Comparison of ENCODE assay signal across 1 cellular context in the genomic region with DNA sequence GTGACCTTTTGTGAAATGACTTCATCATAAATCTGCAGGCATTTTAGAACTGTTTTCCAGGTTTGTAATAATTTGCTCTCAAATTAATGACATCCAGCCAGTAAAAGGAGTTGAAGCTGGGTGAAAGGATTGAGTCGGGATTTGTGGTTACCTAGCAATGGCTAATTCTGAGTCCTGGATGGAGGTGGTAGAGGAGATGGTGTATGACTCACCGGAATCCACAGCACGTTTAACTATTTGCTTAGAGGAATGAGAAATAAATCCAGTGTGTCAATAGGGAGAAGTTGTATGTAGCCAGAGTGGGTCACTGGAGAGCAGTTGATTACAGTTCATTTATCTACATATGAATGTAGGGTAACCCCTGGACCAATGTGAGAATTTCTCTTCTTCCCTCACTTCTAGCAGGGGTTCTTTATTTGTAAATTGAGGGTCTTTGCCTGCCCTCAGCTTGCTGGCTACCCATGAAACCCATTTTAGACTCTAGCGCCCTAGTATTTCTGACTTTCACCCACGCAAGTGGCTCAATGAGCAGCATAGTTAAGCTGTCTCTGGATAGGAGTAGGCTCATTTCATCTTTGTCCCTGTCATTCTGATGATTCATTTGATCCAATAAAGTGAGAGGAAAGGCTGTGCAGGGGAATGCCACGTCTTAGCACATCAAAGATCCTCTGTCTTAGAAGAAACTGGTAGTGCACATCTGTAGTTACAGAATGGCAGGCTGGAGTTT.
TF ChIP-seq lines count a peak whose summit lies in the region.

No MANE protein-coding gene starts in this region.

TF ChIP-seq in H1, 55 proteins besides CTCF, POLR2A, EP300 and RAD21 (continued from another document):
- TF ChIP-seq, protein P1, sequence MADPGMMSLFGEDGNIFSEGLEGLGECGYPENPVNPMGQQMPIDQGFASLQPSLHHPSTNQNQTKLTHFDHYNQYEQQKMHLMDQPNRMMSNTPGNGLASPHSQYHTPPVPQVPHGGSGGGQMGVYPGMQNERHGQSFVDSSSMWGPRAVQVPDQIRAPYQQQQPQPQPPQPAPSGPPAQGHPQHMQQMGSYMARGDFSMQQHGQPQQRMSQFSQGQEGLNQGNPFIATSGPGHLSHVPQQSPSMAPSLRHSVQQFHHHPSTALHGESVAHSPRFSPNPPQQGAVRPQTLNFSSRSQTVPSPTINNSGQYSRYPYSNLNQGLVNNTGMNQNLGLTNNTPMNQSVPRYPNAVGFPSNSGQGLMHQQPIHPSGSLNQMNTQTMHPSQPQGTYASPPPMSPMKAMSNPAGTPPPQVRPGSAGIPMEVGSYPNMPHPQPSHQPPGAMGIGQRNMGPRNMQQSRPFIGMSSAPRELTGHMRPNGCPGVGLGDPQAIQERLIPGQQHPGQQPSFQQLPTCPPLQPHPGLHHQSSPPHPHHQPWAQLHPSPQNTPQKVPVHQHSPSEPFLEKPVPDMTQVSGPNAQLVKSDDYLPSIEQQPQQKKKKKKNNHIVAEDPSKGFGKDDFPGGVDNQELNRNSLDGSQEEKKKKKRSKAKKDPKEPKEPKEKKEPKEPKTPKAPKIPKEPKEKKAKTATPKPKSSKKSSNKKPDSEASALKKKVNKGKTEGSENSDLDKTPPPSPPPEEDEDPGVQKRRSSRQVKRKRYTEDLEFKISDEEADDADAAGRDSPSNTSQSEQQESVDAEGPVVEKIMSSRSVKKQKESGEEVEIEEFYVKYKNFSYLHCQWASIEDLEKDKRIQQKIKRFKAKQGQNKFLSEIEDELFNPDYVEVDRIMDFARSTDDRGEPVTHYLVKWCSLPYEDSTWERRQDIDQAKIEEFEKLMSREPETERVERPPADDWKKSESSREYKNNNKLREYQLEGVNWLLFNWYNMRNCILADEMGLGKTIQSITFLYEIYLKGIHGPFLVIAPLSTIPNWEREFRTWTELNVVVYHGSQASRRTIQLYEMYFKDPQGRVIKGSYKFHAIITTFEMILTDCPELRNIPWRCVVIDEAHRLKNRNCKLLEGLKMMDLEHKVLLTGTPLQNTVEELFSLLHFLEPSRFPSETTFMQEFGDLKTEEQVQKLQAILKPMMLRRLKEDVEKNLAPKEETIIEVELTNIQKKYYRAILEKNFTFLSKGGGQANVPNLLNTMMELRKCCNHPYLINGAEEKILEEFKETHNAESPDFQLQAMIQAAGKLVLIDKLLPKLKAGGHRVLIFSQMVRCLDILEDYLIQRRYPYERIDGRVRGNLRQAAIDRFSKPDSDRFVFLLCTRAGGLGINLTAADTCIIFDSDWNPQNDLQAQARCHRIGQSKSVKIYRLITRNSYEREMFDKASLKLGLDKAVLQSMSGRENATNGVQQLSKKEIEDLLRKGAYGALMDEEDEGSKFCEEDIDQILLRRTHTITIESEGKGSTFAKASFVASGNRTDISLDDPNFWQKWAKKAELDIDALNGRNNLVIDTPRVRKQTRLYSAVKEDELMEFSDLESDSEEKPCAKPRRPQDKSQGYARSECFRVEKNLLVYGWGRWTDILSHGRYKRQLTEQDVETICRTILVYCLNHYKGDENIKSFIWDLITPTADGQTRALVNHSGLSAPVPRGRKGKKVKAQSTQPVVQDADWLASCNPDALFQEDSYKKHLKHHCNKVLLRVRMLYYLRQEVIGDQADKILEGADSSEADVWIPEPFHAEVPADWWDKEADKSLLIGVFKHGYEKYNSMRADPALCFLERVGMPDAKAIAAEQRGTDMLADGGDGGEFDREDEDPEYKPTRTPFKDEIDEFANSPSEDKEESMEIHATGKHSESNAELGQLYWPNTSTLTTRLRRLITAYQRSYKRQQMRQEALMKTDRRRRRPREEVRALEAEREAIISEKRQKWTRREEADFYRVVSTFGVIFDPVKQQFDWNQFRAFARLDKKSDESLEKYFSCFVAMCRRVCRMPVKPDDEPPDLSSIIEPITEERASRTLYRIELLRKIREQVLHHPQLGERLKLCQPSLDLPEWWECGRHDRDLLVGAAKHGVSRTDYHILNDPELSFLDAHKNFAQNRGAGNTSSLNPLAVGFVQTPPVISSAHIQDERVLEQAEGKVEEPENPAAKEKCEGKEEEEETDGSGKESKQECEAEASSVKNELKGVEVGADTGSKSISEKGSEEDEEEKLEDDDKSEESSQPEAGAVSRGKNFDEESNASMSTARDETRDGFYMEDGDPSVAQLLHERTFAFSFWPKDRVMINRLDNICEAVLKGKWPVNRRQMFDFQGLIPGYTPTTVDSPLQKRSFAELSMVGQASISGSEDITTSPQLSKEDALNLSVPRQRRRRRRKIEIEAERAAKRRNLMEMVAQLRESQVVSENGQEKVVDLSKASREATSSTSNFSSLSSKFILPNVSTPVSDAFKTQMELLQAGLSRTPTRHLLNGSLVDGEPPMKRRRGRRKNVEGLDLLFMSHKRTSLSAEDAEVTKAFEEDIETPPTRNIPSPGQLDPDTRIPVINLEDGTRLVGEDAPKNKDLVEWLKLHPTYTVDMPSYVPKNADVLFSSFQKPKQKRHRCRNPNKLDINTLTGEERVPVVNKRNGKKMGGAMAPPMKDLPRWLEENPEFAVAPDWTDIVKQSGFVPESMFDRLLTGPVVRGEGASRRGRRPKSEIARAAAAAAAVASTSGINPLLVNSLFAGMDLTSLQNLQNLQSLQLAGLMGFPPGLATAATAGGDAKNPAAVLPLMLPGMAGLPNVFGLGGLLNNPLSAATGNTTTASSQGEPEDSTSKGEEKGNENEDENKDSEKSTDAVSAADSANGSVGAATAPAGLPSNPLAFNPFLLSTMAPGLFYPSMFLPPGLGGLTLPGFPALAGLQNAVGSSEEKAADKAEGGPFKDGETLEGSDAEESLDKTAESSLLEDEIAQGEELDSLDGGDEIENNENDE (IDR thresholded peaks at IDR 0.05; ENCODE audit: insufficient replicate concordance, low read length): no peak
- TF ChIP-seq, protein P2, sequence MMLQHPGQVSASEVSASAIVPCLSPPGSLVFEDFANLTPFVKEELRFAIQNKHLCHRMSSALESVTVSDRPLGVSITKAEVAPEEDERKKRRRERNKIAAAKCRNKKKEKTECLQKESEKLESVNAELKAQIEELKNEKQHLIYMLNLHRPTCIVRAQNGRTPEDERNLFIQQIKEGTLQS (IDR thresholded peaks at IDR 0.05; ENCODE audit: insufficient read depth, low read depth, low read length): no peak
- TF ChIP-seq GABPA (IDR thresholded peaks at IDR 0.05; ENCODE audit: borderline replicate concordance, insufficient read depth, low read length): no peak
- no peak for TF ChIP-seq EGR1 (IDR thresholded peaks at IDR 0.05; ENCODE audit: borderline replicate concordance, low read depth, low read length)
- no peak for TF ChIP-seq SP2 (IDR thresholded peaks at IDR 0.05; ENCODE audit: low read length)
- TF ChIP-seq ZNF274 (IDR thresholded peaks at IDR 0.05; ENCODE audit: borderline replicate concordance, extremely low read depth, low read length): no peak
- TF ChIP-seq EZH2 (IDR thresholded peaks at IDR 0.05; ENCODE audit: low read depth, low read length, severe bottlenecking): no peak
- TF ChIP-seq, protein P3, sequence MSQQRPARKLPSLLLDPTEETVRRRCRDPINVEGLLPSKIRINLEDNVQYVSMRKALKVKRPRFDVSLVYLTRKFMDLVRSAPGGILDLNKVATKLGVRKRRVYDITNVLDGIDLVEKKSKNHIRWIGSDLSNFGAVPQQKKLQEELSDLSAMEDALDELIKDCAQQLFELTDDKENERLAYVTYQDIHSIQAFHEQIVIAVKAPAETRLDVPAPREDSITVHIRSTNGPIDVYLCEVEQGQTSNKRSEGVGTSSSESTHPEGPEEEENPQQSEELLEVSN (IDR thresholded peaks at IDR 0.05): no peak
- TF ChIP-seq CBX5 (IDR thresholded peaks at IDR 0.05; ENCODE audit: low read depth, low read length): no peak
- no peak for TF ChIP-seq SIRT6 (IDR thresholded peaks at IDR 0.05; ENCODE audit: low read length)
